Comparison of ENCODE assay signal across 1 cellular context in the genomic region with DNA sequence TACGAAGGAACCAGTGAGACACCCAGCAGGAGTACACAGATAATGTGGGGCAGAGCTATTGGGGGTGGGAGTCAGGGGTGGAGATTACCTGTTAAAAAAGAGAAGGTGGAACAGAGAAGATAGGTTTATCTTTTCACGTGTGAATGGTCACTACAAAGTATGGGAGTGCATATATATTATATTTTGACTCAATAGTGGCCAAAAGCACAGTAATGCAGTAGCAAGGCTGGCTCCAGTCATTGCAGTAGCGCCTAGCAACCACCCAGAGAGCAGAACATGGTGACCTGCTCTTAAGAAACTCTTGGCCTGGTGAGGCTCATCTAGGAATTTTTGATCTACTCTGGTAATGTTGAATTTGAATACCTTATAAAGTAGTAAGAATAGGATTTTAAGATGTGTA.
TF ChIP-seq lines count a peak whose summit lies in the region.

No MANE protein-coding gene starts in this region.

TF ChIP-seq in GM12878, 131 proteins besides CTCF, POLR2A, EP300 and RAD21:
- TF ChIP-seq RFX5 (IDR thresholded peaks at IDR 0.05; ENCODE audit: low read depth, low read length) (no peak), CHD1 (IDR thresholded peaks at IDR 0.05; ENCODE audit: low read depth, low read length) (no peak), SIX5 (IDR thresholded peaks at IDR 0.05; ENCODE audit: low read depth, low read length, severe bottlenecking) (no peak), BCL3 (IDR thresholded peaks at IDR 0.05; ENCODE audit: borderline replicate concordance, insufficient read depth, low read depth, low read length, poor library complexity, severe bottlenecking) (no peak), MYC (IDR thresholded peaks at IDR 0.05; ENCODE audit: insufficient read depth, insufficient read length, insufficient replicate concordance, low read length, severe bottlenecking) (no peak), MEF2A (IDR thresholded peaks at IDR 0.05; ENCODE audit: insufficient read depth, low read depth, low read length) (no peak), STAT1 (conservative IDR thresholded peaks at IDR 0.05) (no peak), HDAC6 (IDR thresholded peaks at IDR 0.05; ENCODE audit: unreplicated experiment) (no peak), MLLT1 (IDR thresholded peaks at IDR 0.05) (no peak), DPF2 (IDR thresholded peaks at IDR 0.05) (no peak), EGR1 (IDR thresholded peaks at IDR 0.05; ENCODE audit: borderline replicate concordance in 1 of 2, low read depth in 2 of 2, low read length in 2 of 2) (no peak), RELA (IDR thresholded peaks at IDR 0.05; ENCODE audit: borderline replicate concordance, partially characterized antibody) (no peak), NFXL1 (IDR thresholded peaks at IDR 0.05; ENCODE audit: borderline replicate concordance) (no peak), ETV6 (conservative IDR thresholded peaks at IDR 0.05 in 1 of 2, IDR thresholded peaks at IDR 0.05 in 1 of 2; ENCODE audit: borderline replicate concordance in 1 of 2, low read depth in 1 of 2) (no peak), SKIL (IDR thresholded peaks at IDR 0.05; ENCODE audit: low read depth, poor library complexity, severe bottlenecking) (no peak)
- TF ChIP-seq, protein P1, sequence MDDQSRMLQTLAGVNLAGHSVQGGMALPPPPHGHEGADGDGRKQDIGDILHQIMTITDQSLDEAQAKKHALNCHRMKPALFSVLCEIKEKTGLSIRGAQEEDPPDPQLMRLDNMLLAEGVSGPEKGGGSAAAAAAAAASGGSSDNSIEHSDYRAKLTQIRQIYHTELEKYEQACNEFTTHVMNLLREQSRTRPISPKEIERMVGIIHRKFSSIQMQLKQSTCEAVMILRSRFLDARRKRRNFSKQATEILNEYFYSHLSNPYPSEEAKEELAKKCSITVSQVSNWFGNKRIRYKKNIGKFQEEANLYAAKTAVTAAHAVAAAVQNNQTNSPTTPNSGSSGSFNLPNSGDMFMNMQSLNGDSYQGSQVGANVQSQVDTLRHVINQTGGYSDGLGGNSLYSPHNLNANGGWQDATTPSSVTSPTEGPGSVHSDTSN (IDR thresholded peaks at IDR 0.05; ENCODE audit: insufficient replicate concordance, low read depth, low read length): no peak
- TF ChIP-seq, protein P2, sequence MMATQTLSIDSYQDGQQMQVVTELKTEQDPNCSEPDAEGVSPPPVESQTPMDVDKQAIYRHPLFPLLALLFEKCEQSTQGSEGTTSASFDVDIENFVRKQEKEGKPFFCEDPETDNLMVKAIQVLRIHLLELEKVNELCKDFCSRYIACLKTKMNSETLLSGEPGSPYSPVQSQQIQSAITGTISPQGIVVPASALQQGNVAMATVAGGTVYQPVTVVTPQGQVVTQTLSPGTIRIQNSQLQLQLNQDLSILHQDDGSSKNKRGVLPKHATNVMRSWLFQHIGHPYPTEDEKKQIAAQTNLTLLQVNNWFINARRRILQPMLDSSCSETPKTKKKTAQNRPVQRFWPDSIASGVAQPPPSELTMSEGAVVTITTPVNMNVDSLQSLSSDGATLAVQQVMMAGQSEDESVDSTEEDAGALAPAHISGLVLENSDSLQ (IDR thresholded peaks at IDR 0.05): no peak
